9 cellular contexts compared by ENCODE assay signal in genomic region chr11:73386026-73386425, GRCh38. TPM values are rescaled to one million over a fixed set of nuclear protein-coding genes. Genes with fewer than 3 reads are reported as not detected.
DNase-seq lines count a peak whose midpoint lies in the region; ATAC-seq, FAIRE-seq and TF ChIP-seq lines count a peak whose summit lies in the region.
"Had no signal": no experiment of that assay in that cellular context is flagged by ENCODE, and none has a peak within 500 bp of the region (broad histone marks: within the 10 kb centered on the region; RNA-seq: fewer than 3 reads in every experiment).

No MANE protein-coding gene starts in this region.

- peaks cover 5% of the 10 kb centered on the region for H3K36me3 Mint-ChIP-seq in astrocyte (ENCODE audit: low read depth, unreplicated experiment)
- no peaks in the 10 kb centered on the region for H3K36me3 Mint-ChIP-seq in neural progenitor cell

- H3K27ac ChIP-seq in astrocyte (ENCODE audit: low read depth, low read length) (no peak overlapping the region), neural progenitor cell (no peak overlapping the region)

- peaks cover 11% of the 10 kb centered on the region for H3K4me1 ChIP-seq in astrocyte (ENCODE audit: insufficient read depth, low read length)
- H3K4me1 ChIP-seq in neural progenitor cell: peaks cover 19% of the 10 kb centered on the region

- TF ChIP-seq CTCF in GM10266 (IDR thresholded peaks at IDR 0.05; ENCODE audit: control insufficient read depth, insufficient read depth, low read depth, missing control alignments) (no peak), astrocyte (IDR thresholded peaks at IDR 0.05; ENCODE audit: insufficient read depth, low read depth, low read length) (no peak), neural progenitor cell (IDR thresholded peaks at IDR 0.05) (no peak)

- H3K4me2 ChIP-seq in astrocyte (ENCODE audit: low read length) (no peak overlapping the region), neural progenitor cell (no peak overlapping the region)

- H3K27ac Mint-ChIP-seq in astrocyte (ENCODE audit: unreplicated experiment): peak overlapping the region; percentile 31
- peak overlapping the region; percentile 91 for H3K27ac Mint-ChIP-seq in neural progenitor cell

- H3K36me3 ChIP-seq in astrocyte (ENCODE audit: insufficient read depth, low read length) (no peaks in the 10 kb centered on the region), neural progenitor cell (no peaks in the 10 kb centered on the region)

- ATAC-seq in GM18520 (IDR thresholded peaks at IDR 0.05; ENCODE audit: unreplicated experiment) (no peak), HG02678 (IDR thresholded peaks at IDR 0.05; ENCODE audit: unreplicated experiment) (no peak)

- DNase-seq in GM10266 (ENCODE audit: extremely low spot score) (peak; percentile 68), Kasumi-1 (lab: John Stamatoyannopoulos, UW) (peak; percentile 16 to 28), astrocyte (ENCODE audit: low read depth) (no peak), neural progenitor cell (ENCODE audit: low spot score) (no peak), NCI-H146 treated with DMSO at 0.1 percent for 48 hours (lab: John Stamatoyannopoulos, UW; ENCODE audit: unreplicated experiment) (no peak), 8988T (no peak)
- DNase-seq: effector memory CD4-positive, alpha-beta T cell had no signal

- FAIRE-seq in astrocyte (lab: Jason Lieb, UNC): no peak

- H3F3A ChIP-seq in neural progenitor cell (ENCODE audit: low read depth): no peaks in the 10 kb centered on the region

- peaks cover 89% of the 10 kb centered on the region for H3K79me2 ChIP-seq in astrocyte (ENCODE audit: insufficient read depth, low read length)
- peaks cover 28% of the 10 kb centered on the region for H3K79me2 ChIP-seq in neural progenitor cell (ENCODE audit: low read depth)

- H3K9me3 Mint-ChIP-seq in astrocyte (ENCODE audit: unreplicated experiment) (peaks cover 5% of the 10 kb centered on the region), neural progenitor cell (no peaks in the 10 kb centered on the region)

- H3K9me3 ChIP-seq in astrocyte (ENCODE audit: insufficient read depth, low read depth, low read length) (no peaks in the 10 kb centered on the region), neural progenitor cell (ENCODE audit: low read depth) (no peaks in the 10 kb centered on the region)

- H3K4me1 Mint-ChIP-seq in astrocyte (ENCODE audit: low read depth, unreplicated experiment) (peaks cover 10% of the 10 kb centered on the region), neural progenitor cell (peaks cover 50% of the 10 kb centered on the region)

- no peaks in the 10 kb centered on the region for H3K27me3 ChIP-seq in astrocyte (ENCODE audit: insufficient read depth, low read length)
- no peaks in the 10 kb centered on the region for H3K27me3 ChIP-seq in neural progenitor cell

- H3K9ac ChIP-seq in astrocyte (ENCODE audit: low read length): no peak overlapping the region
- no peak overlapping the region for H3K9ac ChIP-seq in neural progenitor cell

- H3K4me3 ChIP-seq in astrocyte (ENCODE audit: insufficient read depth, low read depth, low read length): no peak overlapping the region
- H3K4me3 ChIP-seq in neural progenitor cell: no peak overlapping the region

- no peak overlapping the region for H2AFZ ChIP-seq in astrocyte (ENCODE audit: low read depth, low read length)
- no peak overlapping the region for H2AFZ ChIP-seq in neural progenitor cell (replicated peaks)

- H3K27me3 Mint-ChIP-seq in astrocyte (ENCODE audit: low read depth, unreplicated experiment) (no peaks in the 10 kb centered on the region), neural progenitor cell (ENCODE audit: insufficient read depth, low read depth) (peaks cover 11% of the 10 kb centered on the region)

- peak overlapping the region; percentile 60 for H3K4me3 Mint-ChIP-seq in astrocyte (ENCODE audit: unreplicated experiment)
- H3K4me3 Mint-ChIP-seq in neural progenitor cell: no peak overlapping the region

- H4K20me1 ChIP-seq in astrocyte (ENCODE audit: insufficient read depth, low read length): peaks cover 91% of the 10 kb centered on the region
- peaks cover 92% of the 10 kb centered on the region for H4K20me1 ChIP-seq in neural progenitor cell (ENCODE audit: low read depth)

RNA-seq across cellular contexts. Expression of gene RELT, which starts 9.8 kb away (rescaled TPM):
- total RNA-seq in astrocyte (3.6 and 5.2 TPM in 2 replicates), neural progenitor cell (ENCODE audit: low replicate concordance) (5.4 and 15.0 TPM in 2 replicates)

Comparison
In these comparisons a context has a peak if more than half of its experiments do, and no peak if none do; other contexts are left out.
1. DNase-seq: peak in GM10266 (single experiment) and Kasumi-1 (2 of 2); none in astrocyte (single experiment), neural progenitor cell (single experiment), NCI-H146 treated with DMSO at 0.1 percent for 48 hours (single experiment) and 8988T (single experiment).